ENCODE assay signal across 10 cellular contexts in the genomic region with DNA sequence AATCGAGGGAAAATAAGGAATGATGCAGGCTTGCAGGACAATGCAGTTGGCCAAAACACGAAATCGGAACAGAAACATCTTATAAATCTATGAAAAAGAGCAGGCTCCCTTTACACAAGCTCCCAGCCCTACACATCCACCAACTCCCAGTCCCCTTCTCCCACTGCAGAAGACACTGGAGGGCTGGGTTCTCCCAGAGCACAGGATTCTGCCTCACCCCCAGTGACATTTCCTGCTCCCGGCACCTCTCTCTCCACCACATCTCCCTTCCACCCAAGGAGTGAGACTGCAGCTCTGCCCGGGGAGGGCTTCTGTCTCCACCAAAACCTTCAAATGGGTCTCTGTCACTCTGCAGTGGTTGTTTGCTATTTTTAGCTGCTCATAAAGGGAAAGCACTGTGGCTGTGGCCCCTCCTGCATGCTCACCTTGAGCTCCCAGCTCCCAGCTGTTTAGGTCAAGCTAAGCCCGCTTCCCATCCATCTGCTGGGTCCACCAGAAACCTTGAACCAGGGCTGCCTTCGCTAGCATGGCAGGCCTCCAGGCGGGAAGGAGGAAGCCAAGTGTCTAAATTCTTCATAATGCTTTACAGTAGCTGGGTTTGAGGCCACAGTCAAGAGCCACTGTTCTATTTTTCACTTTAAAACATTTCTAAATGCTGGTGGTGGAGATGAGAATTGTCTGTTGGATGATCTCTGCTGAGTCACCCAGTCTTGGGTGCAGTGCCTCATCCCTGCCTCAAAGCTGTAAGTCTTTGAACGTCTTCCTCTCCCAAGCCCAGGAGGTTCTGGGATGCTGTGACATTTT. TPM values are rescaled to one million over a fixed set of nuclear protein-coding genes. Genes with fewer than 3 reads are reported as not detected.
DNase-seq lines count a peak whose midpoint lies in the region; ATAC-seq and TF ChIP-seq lines count a peak whose summit lies in the region.
"Had no signal": no experiment of that assay in that cellular context is flagged by ENCODE, and none has a peak within 500 bp of the region (broad histone marks: within the 10 kb centered on the region; RNA-seq: fewer than 3 reads in every experiment).

No MANE protein-coding gene starts in this region.

- no peak for TF ChIP-seq CTCF in fibroblast of lung (conservative IDR thresholded peaks at IDR 0.05 in 1 of 2, IDR thresholded peaks at IDR 0.05 in 1 of 2; ENCODE audit: low read depth in 1 of 2, low read length in 2 of 2)

- no peaks in the 10 kb centered on the region for H3K9me3 Mint-ChIP-seq in activated CD4-positive, alpha-beta T cell treated with anti-CD3 and anti-CD28 coated beads for 36 hours (ENCODE audit: low read depth)

- peaks cover 19% of the 10 kb centered on the region for H3K27me3 Mint-ChIP-seq in activated CD4-positive, alpha-beta T cell treated with anti-CD3 and anti-CD28 coated beads for 36 hours

- no peak overlapping the region for H2AFZ ChIP-seq in fibroblast of lung (ENCODE audit: low read length)

- H3K36me3 ChIP-seq in SJSA1 = peaks cover 6% of the 10 kb centered on the region
- H3K36me3 ChIP-seq in fibroblast of lung (ENCODE audit: control insufficient read depth, insufficient read depth, low read length) = no peaks in the 10 kb centered on the region
- H3K36me3 ChIP-seq in effector memory CD4-positive, alpha-beta T cell (ENCODE audit: control insufficient read depth, insufficient read depth, low read length) = no peaks in the 10 kb centered on the region
- H3K36me3 ChIP-seq: BE2C had no signal

- peaks cover 12% of the 10 kb centered on the region for H3K79me2 ChIP-seq in fibroblast of lung (ENCODE audit: control insufficient read depth, insufficient read depth, low read length)

- H3K27me3 ChIP-seq in SJSA1 (replicated peaks) (no peaks in the 10 kb centered on the region), fibroblast of lung (ENCODE audit: control insufficient read depth, insufficient read depth, low read length) (no peaks in the 10 kb centered on the region)
- H3K27me3 ChIP-seq in effector memory CD4-positive, alpha-beta T cell (replicated peaks; ENCODE audit: control insufficient read depth, insufficient read depth, low read length, poor library complexity, severe bottlenecking) = peaks cover 4% of the 10 kb centered on the region
- H3K27me3 ChIP-seq: BE2C had no signal

- peak overlapping the region; percentile 77 for H3K27ac ChIP-seq in SJSA1
- peak overlapping the region; percentile 77 for H3K27ac ChIP-seq in fibroblast of lung (ENCODE audit: insufficient read depth, low read length)
- peak overlapping the region; percentile 48 for H3K27ac ChIP-seq in temporal lobe (ENCODE audit: low read depth, low read length)
- no peak overlapping the region for H3K27ac ChIP-seq in effector memory CD4-positive, alpha-beta T cell (ENCODE audit: insufficient read depth, low read length, poor library complexity, severe bottlenecking)

- H3K4me1 ChIP-seq in SJSA1 (replicated peaks) = peaks cover 79% of the 10 kb centered on the region
- peaks cover 19% of the 10 kb centered on the region for H3K4me1 ChIP-seq in fibroblast of lung (ENCODE audit: control insufficient read depth, extremely low read depth, insufficient read depth, low read length)
- H3K4me1 ChIP-seq in effector memory CD4-positive, alpha-beta T cell (ENCODE audit: control insufficient read depth, insufficient read depth, low read length, poor library complexity, severe bottlenecking) = peaks cover 4% of the 10 kb centered on the region

- H3K9ac ChIP-seq in fibroblast of lung (ENCODE audit: insufficient read depth, low read length) = no peak overlapping the region

- no peak overlapping the region for H3K4me3 Mint-ChIP-seq in activated CD4-positive, alpha-beta T cell treated with anti-CD3 and anti-CD28 coated beads for 36 hours

- ATAC-seq in activated CD4-positive, alpha-beta T cell treated with anti-CD3 and anti-CD28 coated beads for 36 hours = peak; percentile 70

- peak; percentile 24 for DNase-seq in activated CD4-positive, alpha-beta T cell treated with anti-CD3 and anti-CD28 coated beads for 36 hours
- DNase-seq in activated CD4-positive, alpha-beta T cell treated with anti-CD3 and anti-CD28 coated beads for 48 hours = no peak
- peak in 1 of 2 experiments; percentile 64 for DNase-seq in SJSA1 (ENCODE audit: low read depth in 1 of 2, low spot score in 2 of 2)
- DNase-seq in fibroblast of lung (ENCODE audit: low read depth in 2 of 2) = peak; percentile 66 to 83
- no peak for DNase-seq in GM19238 (ENCODE audit: insufficient read length, low spot score)
- no peak for DNase-seq in effector memory CD4-positive, alpha-beta T cell
- DNase-seq in NCI-H2227 (lab: John Stamatoyannopoulos, UW; ENCODE audit: unreplicated experiment) = no peak
- DNase-seq: NCI-H2081 had no signal

- peak overlapping the region; percentile 41 for H3K27ac Mint-ChIP-seq in activated CD4-positive, alpha-beta T cell treated with anti-CD3 and anti-CD28 coated beads for 36 hours

- CTCF ChIA-PET in activated CD4-positive, alpha-beta T cell treated with anti-CD3 and anti-CD28 coated beads for 36 hours (lab: Charles Lee) = interaction anchor here (0.6 to 0.8 kb wide), 2 partner anchors 51 to 71 kb away, joined by 3 read pairs; no protein-coding TSS in a partner anchor

- no peaks in the 10 kb centered on the region for H4K20me1 ChIP-seq in fibroblast of lung (ENCODE audit: control insufficient read depth, extremely low read depth, insufficient read depth, low read length)

- 0 out of 2 replicates have a peak, but pooled peaks cover 3% of the 10 kb centered on the region for H3K9me3 ChIP-seq in SJSA1 (replicated peaks)
- no peaks in the 10 kb centered on the region for H3K9me3 ChIP-seq in fibroblast of lung (ENCODE audit: control insufficient read depth, insufficient read depth, low read depth, low read length)
- no peaks in the 10 kb centered on the region for H3K9me3 ChIP-seq in effector memory CD4-positive, alpha-beta T cell (ENCODE audit: control insufficient read depth, low read length)
- H3K9me3 ChIP-seq: BE2C had no signal

- H3K4me3 ChIP-seq in SJSA1 (no peak overlapping the region), fibroblast of lung (replicated peaks in 1 of 4; ENCODE audit: control extremely low read depth in 1 of 4, insufficient read depth in 1 of 4, low read depth in 3 of 4, low read length in 4 of 4) (no peak overlapping the region)
- H3K4me3 ChIP-seq in effector memory CD4-positive, alpha-beta T cell (ENCODE audit: insufficient read depth, low read depth, low read length, poor library complexity, severe bottlenecking) = no peak overlapping the region

- no peaks in the 10 kb centered on the region for H3K36me3 Mint-ChIP-seq in activated CD4-positive, alpha-beta T cell treated with anti-CD3 and anti-CD28 coated beads for 36 hours (ENCODE audit: low read depth)

- H3K4me2 ChIP-seq in fibroblast of lung (ENCODE audit: extremely low read depth, insufficient read depth, low read length) = peak overlapping the region; percentile 1

- peaks cover 17% of the 10 kb centered on the region for H3K4me1 Mint-ChIP-seq in activated CD4-positive, alpha-beta T cell treated with anti-CD3 and anti-CD28 coated beads for 36 hours

- intact Hi-C loops in activated CD4-positive, alpha-beta T cell treated with anti-CD3 and anti-CD28 coated beads for 36 hours (cut with DNase I, micrococcal nuclease) = loop anchor here in 1 of 2 experiments (5.0 kb wide), 1 partner anchor 45 kb away; no protein-coding TSS in a partner anchor

- POLR2A ChIA-PET in activated CD4-positive, alpha-beta T cell treated with anti-CD3 and anti-CD28 coated beads for 36 hours (lab: Charles Lee) = interaction anchor here (0.7 kb wide), 1 partner anchor 33 kb away, joined by 3 read pairs; no protein-coding TSS in a partner anchor

RNA-seq across cellular contexts. Expression of a gene that starts 3.3 kb away (rescaled TPM):
- total RNA-seq in activated CD4-positive, alpha-beta T cell treated with anti-CD3 and anti-CD28 coated beads for 36 hours = 1 to 10 TPM; 6.8 to 7.3 TPM
- 9.3 and 17.1 TPM in 2 replicates for total RNA-seq in SJSA1 (2014; rRNA removed; shearing (Covaris generic))
- total RNA-seq in fibroblast of lung = 18.0 and 22.3 TPM in 2 replicates
- 20.3 and 22.2 TPM in 2 replicates for polyA plus RNA-seq in fibroblast of lung
- polyA plus RNA-seq in fibroblast of lung (2012) = 13.3 and 14.1 TPM in 2 replicates
- 65.9 and 70.7 TPM in 2 replicates for polyA minus RNA-seq in fibroblast of lung (ENCODE audit: low replicate concordance)
- 8.4 TPM for total RNA-seq in temporal lobe

RNA-seq across cellular contexts. Expression of a gene that starts 53.0 kb away (rescaled TPM):
- 10 to 100 TPM; 30.7 to 32.9 TPM for total RNA-seq in activated CD4-positive, alpha-beta T cell treated with anti-CD3 and anti-CD28 coated beads for 36 hours
- total RNA-seq in SJSA1 (2014; rRNA removed; shearing (Covaris generic)) = 7.1 and 11.4 TPM in 2 replicates
- total RNA-seq in fibroblast of lung = 5.6 and 8.9 TPM in 2 replicates
- 9.1 and 12.2 TPM in 2 replicates for polyA plus RNA-seq in fibroblast of lung
- 5.6 and 7.0 TPM in 2 replicates for polyA plus RNA-seq in fibroblast of lung (2012)
- 19.8 and 31.3 TPM in 2 replicates for polyA minus RNA-seq in fibroblast of lung (ENCODE audit: low replicate concordance)
- total RNA-seq in temporal lobe = 9.6 TPM

Comparison
In these comparisons a context has a peak if more than half of its experiments do, and no peak if none do; other contexts are left out.
1. DNase-seq: peak in activated CD4-positive, alpha-beta T cell treated with anti-CD3 and anti-CD28 coated beads for 36 hours (single experiment) and fibroblast of lung (2 of 2); none in activated CD4-positive, alpha-beta T cell treated with anti-CD3 and anti-CD28 coated beads for 48 hours (single experiment), GM19238 (single experiment), effector memory CD4-positive, alpha-beta T cell (0 of 3) and NCI-H2227 (single experiment).